ENCODE assay signal across 29 cellular contexts in genomic region chr1:91787946-91788345, GRCh38.
DNase-seq lines count a peak whose midpoint lies in the region; ATAC-seq and TF ChIP-seq lines count a peak whose summit lies in the region.
"Had no signal": no experiment of that assay in that cellular context is flagged by ENCODE, and none has a peak within 500 bp of the region (broad histone marks: within the 10 kb centered on the region; RNA-seq: fewer than 3 reads in every experiment).

No MANE protein-coding gene starts in this region.

- H3K27ac ChIP-seq in fibroblast of lung (ENCODE audit: insufficient read depth, low read length) (no peak overlapping the region), stomach smooth muscle (ENCODE audit: low read length) (peak overlapping the region; percentile 41)
- H3K27ac ChIP-seq: epithelial cell of prostate, GM23248, pancreas, PC-9 had no signal

- H3K27ac Mint-ChIP-seq in natural killer cell: peak overlapping the region; percentile 56 to 70
- H3K27ac Mint-ChIP-seq: activated B cell treated with CpG ODN at 0.5 μM for 24 hours; activated CD8-positive, alpha-beta memory T cell treated with anti-CD3 and anti-CD28 coated beads, Interleukin-2, amount 10 ng/mL, durations not matched to agents 7 days and 5 days; activated T-cell treated with anti-CD3 and anti-CD28 coated beads, Interleukin-2, amount 50 U/mL, for 72 hours; CD4-positive, alpha-beta T cell; HFFc6; memory B cell had no signal

- H3K36me3 ChIP-seq in fibroblast of lung (ENCODE audit: control insufficient read depth, insufficient read depth, low read length) (no peaks in the 10 kb centered on the region), stomach smooth muscle (ENCODE audit: control insufficient read depth in 2 of 2, insufficient read depth in 2 of 2, low read length in 2 of 2) (peaks cover 0 to under 1% of the 10 kb centered on the region in 2 donors)
- H3K36me3 ChIP-seq: pancreas had no signal

- DNase-seq in activated CD8-positive, alpha-beta memory T cell treated with anti-CD3 and anti-CD28 coated beads for 24 hours: peak; percentile 52
- no peak for DNase-seq in activated CD8-positive, alpha-beta memory T cell treated with anti-CD3 and anti-CD28 coated beads, Interleukin-2, amount 50 U/mL, for 4 hours
- DNase-seq in fibroblast of lung (ENCODE audit: low read depth in 2 of 2) (no peak), natural killer cell (no peak), midbrain (lab: John Stamatoyannopoulos, UW) (no peak)
- DNase-seq: 8988T; activated B cell treated with CpG ODN at 0.5 μM for 24 hours; activated CD4-positive, alpha-beta T cell treated with anti-CD3 and anti-CD28 coated beads, Interleukin-2, amount 50 U/mL, for 1 hour; activated CD8-positive, alpha-beta memory T cell treated with anti-CD3 and anti-CD28 coated beads, Interleukin-2, amount 10 ng/mL, durations not matched to agents 7 days and 5 days; activated naive CD4-positive, alpha-beta T cell treated with Interleukin-2 at 50 U/mL for 16 hours; activated T-cell treated with anti-CD3 and anti-CD28 coated beads, Interleukin-2, amount 50 U/mL, for 72 hours; amygdala; CD4-positive, alpha-beta T cell; EL; GM23248; HFFc6; left cardiac atrium; NCI-H524; NK-92 treated with Interleukin-12 subunit alpha and Interleukin-12 subunit beta, amount 100 ng/mL, for 24 hours; pancreas; PC-9; SHP77; stimulated activated naive CD4-positive, alpha-beta T cell had no signal

- no peaks in the 10 kb centered on the region for H3K9me3 Mint-ChIP-seq in natural killer cell
- H3K9me3 Mint-ChIP-seq: activated B cell treated with CpG ODN at 0.5 μM for 24 hours; CD4-positive, alpha-beta T cell; HFFc6; memory B cell had no signal

- H3K9me3 ChIP-seq in fibroblast of lung (ENCODE audit: control insufficient read depth, insufficient read depth, low read depth, low read length): no peaks in the 10 kb centered on the region
- no peaks in the 10 kb centered on the region for H3K9me3 ChIP-seq in stomach smooth muscle (ENCODE audit: control insufficient read depth in 2 of 2, low read length in 2 of 2)
- H3K9me3 ChIP-seq: pancreas had no signal

- no peaks in the 10 kb centered on the region for H3K27me3 Mint-ChIP-seq in natural killer cell (ENCODE audit: low read depth in 2 of 2)
- H3K27me3 Mint-ChIP-seq: activated B cell treated with CpG ODN at 0.5 μM for 24 hours; activated CD8-positive, alpha-beta memory T cell treated with anti-CD3 and anti-CD28 coated beads, Interleukin-2, amount 10 ng/mL, durations not matched to agents 7 days and 5 days; CD4-positive, alpha-beta T cell had no signal

- H3K4me1 ChIP-seq in fibroblast of lung (ENCODE audit: control insufficient read depth, extremely low read depth, insufficient read depth, low read length): peaks cover 18% of the 10 kb centered on the region
- H3K4me1 ChIP-seq in stomach smooth muscle (ENCODE audit: control insufficient read depth, insufficient read depth, low read length): peaks cover 55% of the 10 kb centered on the region

- peaks cover 3% of the 10 kb centered on the region for H3K79me2 ChIP-seq in fibroblast of lung (ENCODE audit: control insufficient read depth, insufficient read depth, low read length)

- no peak overlapping the region for H3K4me3 Mint-ChIP-seq in natural killer cell
- H3K4me3 Mint-ChIP-seq: activated B cell treated with CpG ODN at 0.5 μM for 24 hours; activated CD8-positive, alpha-beta memory T cell treated with anti-CD3 and anti-CD28 coated beads, Interleukin-2, amount 10 ng/mL, durations not matched to agents 7 days and 5 days; activated T-cell treated with anti-CD3 and anti-CD28 coated beads, Interleukin-2, amount 50 U/mL, for 72 hours; CD4-positive, alpha-beta T cell; HFFc6; memory B cell had no signal

- peak overlapping the region; percentile 16 for H3K4me2 ChIP-seq in fibroblast of lung (ENCODE audit: extremely low read depth, insufficient read depth, low read length)
- H3K4me2 ChIP-seq: PC-9 had no signal

- intact Hi-C loops in natural killer cell (cut with micrococcal nuclease): no loop called here

- H3K27me3 ChIP-seq in fibroblast of lung (ENCODE audit: control insufficient read depth, insufficient read depth, low read length) (no peaks in the 10 kb centered on the region), stomach smooth muscle (ENCODE audit: control insufficient read depth in 1 of 2, insufficient read depth in 2 of 2, low read length in 2 of 2) (no peaks in the 10 kb centered on the region)
- H3K27me3 ChIP-seq: pancreas had no signal

- no peak overlapping the region for H3K4me3 ChIP-seq in fibroblast of lung (replicated peaks in 1 of 4; ENCODE audit: control extremely low read depth in 1 of 4, insufficient read depth in 1 of 4, low read depth in 3 of 4, low read length in 4 of 4)
- H3K4me3 ChIP-seq in stomach smooth muscle (ENCODE audit: low read length in 2 of 2): no peak overlapping the region
- H3K4me3 ChIP-seq: GM12878, GM23248, pancreas, PC-9 had no signal

- ATAC-seq in natural killer cell (no peak), GM19328 (IDR thresholded peaks at IDR 0.05; ENCODE audit: unreplicated experiment) (no peak), HG03097 (IDR thresholded peaks at IDR 0.05; ENCODE audit: low FRiP score, unreplicated experiment) (no peak)
- ATAC-seq: activated CD8-positive, alpha-beta memory T cell treated with anti-CD3 and anti-CD28 coated beads, Interleukin-2, amount 10 ng/mL, durations not matched to agents 7 days and 5 days; activated T-cell treated with anti-CD3 and anti-CD28 coated beads, Interleukin-2, amount 50 U/mL, for 72 hours; GM12878; pancreas had no signal

- no peaks in the 10 kb centered on the region for H4K20me1 ChIP-seq in fibroblast of lung (ENCODE audit: control insufficient read depth, extremely low read depth, insufficient read depth, low read length)

- no peak for TF ChIP-seq CTCF in fibroblast of lung (conservative IDR thresholded peaks at IDR 0.05 in 1 of 2, IDR thresholded peaks at IDR 0.05 in 1 of 2; ENCODE audit: low read depth in 1 of 2, low read length in 2 of 2)
- no peak for TF ChIP-seq CTCF in natural killer cell (IDR thresholded peaks at IDR 0.05)

- peaks cover 7% of the 10 kb centered on the region for H3K36me3 Mint-ChIP-seq in natural killer cell
- H3K36me3 Mint-ChIP-seq: memory B cell had no signal

- H3K9ac ChIP-seq in fibroblast of lung (ENCODE audit: insufficient read depth, low read length) (no peak overlapping the region), stomach smooth muscle (ENCODE audit: low read length in 2 of 2) (no peak overlapping the region)
- H3K9ac ChIP-seq: GM23248 had no signal

- H3K4me1 Mint-ChIP-seq in natural killer cell: peaks cover 85 to 88% of the 10 kb centered on the region in 2 donors

- H2AFZ ChIP-seq in fibroblast of lung (ENCODE audit: low read length): no peak overlapping the region
- H2AFZ ChIP-seq: GM23248, PC-9 had no signal
